Comparison of ENCODE assay signal across 15 cellular contexts in genomic region chr11:7538466-7539454, GRCh38. TPM values are rescaled to one million over a fixed set of nuclear protein-coding genes. Genes with fewer than 3 reads are reported as not detected.
A peak's percentile ranks its signal among the peaks of the same experiment; 100 is the strongest.
DNase-seq lines count a peak whose midpoint lies in the region; ATAC-seq and TF ChIP-seq lines count a peak whose summit lies in the region.
"Had no signal": no experiment of that assay in that cellular context is flagged by ENCODE, and none has a peak within 500 bp of the region (broad histone marks: within the 10 kb centered on the region; RNA-seq: fewer than 3 reads in every experiment).

No MANE protein-coding gene starts in this region.

- intact Hi-C loops in sciatic nerve (cut with DNase I): no loop called here

- DNase-seq in ELF-1 (ENCODE audit: low read depth, low spot score) (peak; percentile 26), sciatic nerve (ENCODE audit: low spot score) (no peak), coronary artery (ENCODE audit: low spot score) (no peak), brain microvascular endothelial cell (no peak)
- DNase-seq: activated CD4-positive, CD25-positive, alpha-beta regulatory T cell treated with anti-CD3 and anti-CD28 coated beads, Interleukin-2, amount 50 U/mL, for 72 hours; effector CD8-positive, alpha-beta T cell; Karpas-422; NCI-H526 treated with DMSO at 0.1 percent for 48 hours; SW 1271 had no signal

- ATAC-seq in esophagus mucosa (peak; percentile 87), sciatic nerve (peak; percentile 76), GM21381 (IDR thresholded peaks at IDR 0.05; ENCODE audit: unreplicated experiment) (no peak)
- ATAC-seq: HCT116 had no signal

- TF ChIP-seq CTCF in C4-2B (conservative IDR thresholded peaks at IDR 0.05) (0 out of 2 replicates have a peak, but pooled peaks have one; percentile 4), coronary artery (IDR thresholded peaks at IDR 0.05) (no peak), brain microvascular endothelial cell (IDR thresholded peaks at IDR 0.05; ENCODE audit: low read depth, low read length, missing control alignments) (no peak)

- H3K27me3 ChIP-seq in brain microvascular endothelial cell (replicated peaks): no peaks in the 10 kb centered on the region

- H3K36me3 ChIP-seq in brain microvascular endothelial cell (replicated peaks): no peaks in the 10 kb centered on the region

- H3K4me3 ChIP-seq in coronary artery (no peak overlapping the region), brain microvascular endothelial cell (ENCODE audit: low read depth, low read length) (no peak overlapping the region)

- in situ Hi-C loops in brain microvascular endothelial cell (cut with HindIII; ENCODE audit: low pct_ligation_motif_present, low sequenced_read_pairs): no loop called here

- peak overlapping the region; percentile 96 for H3K27ac ChIP-seq in C4-2B
- peak overlapping the region in 1 of 2 donors; percentile 44 for H3K27ac ChIP-seq in coronary artery
- no peak overlapping the region for H3K27ac ChIP-seq in brain microvascular endothelial cell

RNA-seq across cellular contexts. Expression of gene PPFIBP2, which starts 25.0 kb away (rescaled TPM):
- total RNA-seq in esophagus mucosa: 33.4 TPM
- 52.3 TPM for total RNA-seq in sciatic nerve

RNA-seq across cellular contexts. Expression of gene OLFML1, which starts 53.5 kb away (rescaled TPM):
- 0.92 TPM for total RNA-seq in esophagus mucosa
- total RNA-seq in sciatic nerve: 27.2 TPM
- total RNA-seq: glomerular endothelial cell, pulmonary artery endothelial cell had no signal

Comparison
In these comparisons a context has a peak if more than half of its experiments do, and no peak if none do; other contexts are left out.
1. RNA of gene OLFML1, which starts 53.5 kb away (total RNA-seq): 27.2 TPM in sciatic nerve (single experiment); 0.92 TPM in esophagus mucosa (single experiment); every median in the first group is over 10 times any median in the second.